In the genomic region with DNA sequence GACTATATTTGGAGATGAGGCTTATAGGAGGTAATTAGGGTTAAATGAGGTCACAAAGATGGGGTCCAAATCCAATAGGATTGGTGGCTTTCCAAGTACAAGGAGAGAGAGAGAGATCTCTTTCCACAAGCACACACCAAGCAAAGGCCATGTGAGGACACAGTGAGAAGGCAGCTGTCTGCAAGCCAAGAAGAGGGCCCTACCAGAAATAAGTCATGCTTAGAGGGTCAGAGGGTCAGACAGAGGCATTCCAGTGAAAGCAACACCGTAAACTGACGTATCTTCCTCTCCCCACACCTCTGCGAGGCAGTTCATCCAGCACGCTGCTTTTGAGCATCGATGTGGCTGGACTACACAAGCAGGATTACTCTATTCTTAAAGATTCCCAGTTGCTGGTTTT, we compare ENCODE assay signal across 17 cellular contexts.
A peak's percentile ranks its signal among the peaks of the same experiment; 100 is the strongest.
DNase-seq lines count a peak whose midpoint lies in the region; FAIRE-seq and TF ChIP-seq lines count a peak whose summit lies in the region.
"Had no signal": no experiment of that assay in that cellular context is flagged by ENCODE, and none has a peak within 500 bp of the region (broad histone marks: within the 10 kb centered on the region; RNA-seq: fewer than 3 reads in every experiment).

No MANE protein-coding gene starts in this region.

- H3K4me3 ChIP-seq in Caco-2 (ENCODE audit: low read depth, low read length) (no peak overlapping the region), astrocyte (ENCODE audit: insufficient read depth, low read depth, low read length) (no peak overlapping the region)

- H3K36me3 ChIP-seq in Caco-2 (ENCODE audit: control insufficient read depth, insufficient read depth, low read length): no peaks in the 10 kb centered on the region
- H3K36me3 ChIP-seq in astrocyte (ENCODE audit: insufficient read depth, low read length): no peaks in the 10 kb centered on the region

- H3K4me1 ChIP-seq in Caco-2 (peaks cover 21% of the 10 kb centered on the region), astrocyte (ENCODE audit: insufficient read depth, low read length) (peaks cover 13% of the 10 kb centered on the region)

- no peak for FAIRE-seq in astrocyte (lab: Jason Lieb, UNC)
- FAIRE-seq: GM12892 had no signal

- H3K27me3 ChIP-seq in Caco-2 (replicated peaks; ENCODE audit: control insufficient read depth, insufficient read depth, low read length): no peaks in the 10 kb centered on the region
- no peaks in the 10 kb centered on the region for H3K27me3 ChIP-seq in astrocyte (ENCODE audit: insufficient read depth, low read length)

- no peak overlapping the region for H3K9ac ChIP-seq in astrocyte (ENCODE audit: low read length)

- POLR2A ChIA-PET in Caco-2 (lab: Charles Lee): no interaction called here

- H3K9me3 Mint-ChIP-seq in Caco-2 (ENCODE audit: unreplicated experiment) (no peaks in the 10 kb centered on the region), astrocyte (ENCODE audit: unreplicated experiment) (no peaks in the 10 kb centered on the region), type B pancreatic cell (no peaks in the 10 kb centered on the region)
- H3K9me3 Mint-ChIP-seq: CD4-positive, alpha-beta T cell; H9 had no signal

- CTCF ChIA-PET in Caco-2 (lab: Charles Lee): no interaction called here

- DNase-seq in Caco-2 (peak; percentile 16 to 38), LHCN-M2 (ENCODE audit: low read depth) (peak; percentile 43), astrocyte (ENCODE audit: low read depth) (peak; percentile 5), islet precursor cell (peak; percentile 24), type B pancreatic cell (ENCODE audit: extremely low spot score, unreplicated experiment) (no peak), NCI-H69 (lab: John Stamatoyannopoulos, UW) (no peak), SIG-M5 treated with dmso at 0.1 percent for 504 hours (lab: John Stamatoyannopoulos, UW; ENCODE audit: unreplicated experiment) (no peak)
- DNase-seq in central memory CD4-positive, alpha-beta T cell: no peak
- DNase-seq: C1 segment of cervical spinal cord; CD4-positive, alpha-beta T cell; DND-41; GDM1; GOT3; H9 had no signal

- no peak for TF ChIP-seq CTCF in Caco-2 (IDR thresholded peaks at IDR 0.05; ENCODE audit: insufficient read depth in 1 of 2, low read depth in 1 of 2, low read length in 1 of 2, severe bottlenecking in 1 of 2, unreplicated experiment in 1 of 2)
- TF ChIP-seq CTCF in astrocyte (IDR thresholded peaks at IDR 0.05; ENCODE audit: insufficient read depth, low read depth, low read length): no peak
- TF ChIP-seq CTCF in type B pancreatic cell (conservative IDR thresholded peaks at IDR 0.05): no peak

- no peak overlapping the region for H3K4me3 Mint-ChIP-seq in Caco-2 (ENCODE audit: unreplicated experiment)
- H3K4me3 Mint-ChIP-seq in astrocyte (ENCODE audit: unreplicated experiment): no peak overlapping the region
- H3K4me3 Mint-ChIP-seq in type B pancreatic cell: no peak overlapping the region
- H3K4me3 Mint-ChIP-seq: B cell; CD4-positive, alpha-beta T cell; H9 had no signal

- no peaks in the 10 kb centered on the region for H4K20me1 ChIP-seq in astrocyte (ENCODE audit: insufficient read depth, low read length)

- no peaks in the 10 kb centered on the region for H3K79me2 ChIP-seq in astrocyte (ENCODE audit: insufficient read depth, low read length)

- H3K27ac Mint-ChIP-seq in Caco-2 (ENCODE audit: unreplicated experiment): no peak overlapping the region
- H3K27ac Mint-ChIP-seq in astrocyte (ENCODE audit: unreplicated experiment): no peak overlapping the region
- H3K27ac Mint-ChIP-seq in type B pancreatic cell: no peak overlapping the region
- H3K27ac Mint-ChIP-seq: B cell; CD4-positive, alpha-beta T cell; H9 had no signal

- no peak overlapping the region for H2AFZ ChIP-seq in astrocyte (ENCODE audit: low read depth, low read length)

- H3K36me3 Mint-ChIP-seq in Caco-2 (ENCODE audit: insufficient read depth, unreplicated experiment) (peaks cover 10% of the 10 kb centered on the region), astrocyte (ENCODE audit: low read depth, unreplicated experiment) (no peaks in the 10 kb centered on the region), type B pancreatic cell (no peaks in the 10 kb centered on the region)

- BruUV-seq in Caco-2 (replicated peaks; lab: Mats Ljungman, UMichigan): no TSS peak

- no peak overlapping the region for H3K4me2 ChIP-seq in astrocyte (ENCODE audit: low read length)

- H3K4me1 Mint-ChIP-seq in Caco-2 (ENCODE audit: low read depth, unreplicated experiment) (peaks cover 36% of the 10 kb centered on the region), astrocyte (ENCODE audit: low read depth, unreplicated experiment) (peaks cover 20% of the 10 kb centered on the region), type B pancreatic cell (ENCODE audit: unreplicated experiment) (peaks cover 21% of the 10 kb centered on the region)

- intact Hi-C loops in Caco-2 (cut with micrococcal nuclease; ENCODE audit: unreplicated experiment): loop anchor here (10.0 kb wide), 2 partner anchors 450 to 620 kb away; a partner anchor contains a TSS

- H3K27me3 Mint-ChIP-seq in Caco-2 (ENCODE audit: insufficient read depth, unreplicated experiment) (no peaks in the 10 kb centered on the region), astrocyte (ENCODE audit: low read depth, unreplicated experiment) (peaks cover 9% of the 10 kb centered on the region), type B pancreatic cell (peaks cover 59% of the 10 kb centered on the region)

- H3K27ac ChIP-seq in astrocyte (ENCODE audit: low read depth, low read length): no peak overlapping the region
- H3K27ac ChIP-seq: HL-60 had no signal

- no peaks in the 10 kb centered on the region for H3K9me3 ChIP-seq in Caco-2
- H3K9me3 ChIP-seq in astrocyte (ENCODE audit: insufficient read depth, low read depth, low read length): no peaks in the 10 kb centered on the region

Comparison
In these comparisons a context has a peak if more than half of its experiments do, and no peak if none do; other contexts are left out.
1. DNase-seq: peak in Caco-2 (2 of 2), LHCN-M2 (single experiment), astrocyte (single experiment) and islet precursor cell (single experiment); none in type B pancreatic cell (single experiment), central memory CD4-positive, alpha-beta T cell (single experiment), NCI-H69 (single experiment) and SIG-M5 treated with dmso at 0.1 percent for 504 hours (single experiment).